Comparison of ENCODE assay signal across 11 cellular contexts in genomic region chr14:89621009-89621421, GRCh38.
A peak's percentile ranks its signal among the peaks of the same experiment; 100 is the strongest.
DNase-seq lines count a peak whose midpoint lies in the region; ATAC-seq, FAIRE-seq and TF ChIP-seq lines count a peak whose summit lies in the region.
"Had no signal": no experiment of that assay in that cellular context is flagged by ENCODE, and none has a peak within 500 bp of the region (broad histone marks: within the 10 kb centered on the region; RNA-seq: fewer than 3 reads in every experiment).

No MANE protein-coding gene starts in this region.

- no peak for TF ChIP-seq POLR2A in vagina (IDR thresholded peaks at IDR 0.05)

- intact Hi-C loops in pancreas (cut with DNase I) (no loop called here), vagina (cut with DNase I) (no loop called here)

- no peak overlapping the region for H3K4me3 ChIP-seq in BLaER1
- no peak overlapping the region for H3K4me3 ChIP-seq in pancreas
- H3K4me3 ChIP-seq in WERI-Rb-1 (ENCODE audit: low read depth, low read length), result no peak overlapping the region
- no peak overlapping the region for H3K4me3 ChIP-seq in vagina
- H3K4me3 ChIP-seq: hepatocyte had no signal

- ATAC-seq in pancreas (peak in 2 of 4 donors; percentile 14 to 48), HG03135 (IDR thresholded peaks at IDR 0.05; ENCODE audit: unreplicated experiment) (no peak)

- H3K4me1 ChIP-seq in BLaER1, result peaks cover 36% of the 10 kb centered on the region
- H3K4me1 ChIP-seq in pancreas, result peaks cover 0 to 15% (median 0%) of the 10 kb centered on the region in 3 donors
- peaks cover 34% of the 10 kb centered on the region for H3K4me1 ChIP-seq in vagina

- peaks cover 8% of the 10 kb centered on the region for H3K9me3 ChIP-seq in BLaER1
- no peaks in the 10 kb centered on the region for H3K9me3 ChIP-seq in pancreas
- no peaks in the 10 kb centered on the region for H3K9me3 ChIP-seq in WERI-Rb-1 (ENCODE audit: severe bottlenecking)
- no peaks in the 10 kb centered on the region for H3K9me3 ChIP-seq in vagina

- peak overlapping the region; percentile 92 for H3K4me2 ChIP-seq in BLaER1
- H3K4me2 ChIP-seq: hepatocyte had no signal

- TF ChIP-seq CTCF in pancreas (IDR thresholded peaks at IDR 0.05) (no peak), WERI-Rb-1 (IDR thresholded peaks at IDR 0.05; ENCODE audit: low read depth, low read length) (no peak), vagina (IDR thresholded peaks at IDR 0.05) (no peak)

- no peak overlapping the region for H3K27ac ChIP-seq in BLaER1
- H3K27ac ChIP-seq in pancreas, result peak overlapping the region in 3 of 4 donors; percentile 16 to 83 (median 68)
- H3K27ac ChIP-seq in WERI-Rb-1, result no peak overlapping the region
- H3K27ac ChIP-seq in vagina, result no peak overlapping the region
- H3K27ac ChIP-seq: hepatocyte had no signal

- FAIRE-seq in pancreas (lab: Jason Lieb, UNC), result no peak

- H3K27me3 ChIP-seq in BLaER1 (peaks cover 3% of the 10 kb centered on the region; the same call in 1 of the 2 replicates), pancreas (no peaks in the 10 kb centered on the region), WERI-Rb-1 (ENCODE audit: insufficient read depth, low read depth, severe bottlenecking) (no peaks in the 10 kb centered on the region), vagina (no peaks in the 10 kb centered on the region)
- H3K27me3 ChIP-seq: dorsolateral prefrontal cortex, hepatocyte had no signal

- WGBS in pancreas, 2 donors, result 66 to 70% methylated on average over 5 of the region's 5 CpGs

- H3K9ac ChIP-seq in BLaER1, result no peak overlapping the region

- H3K36me3 ChIP-seq in BLaER1 (no peaks in the 10 kb centered on the region), pancreas (no peaks in the 10 kb centered on the region), WERI-Rb-1 (no peaks in the 10 kb centered on the region), vagina (no peaks in the 10 kb centered on the region)

- DNase-seq in activated CD4-positive, CD25-positive, alpha-beta regulatory T cell treated with anti-CD3 and anti-CD28 coated beads, Interleukin-2, amount 50 U/mL, for 16 hours (ENCODE audit: low read depth, low spot score), result peak; percentile 38
- DNase-seq in activated gamma-delta T cell treated with anti-CD3 and anti-CD28 coated beads, Interleukin-2, amount 50 U/mL, for 16 hours (ENCODE audit: low read depth), result peak; percentile 45
- DNase-seq in pancreas, result peak in 2 of 6 donors; percentile 21 to 27
- no peak for DNase-seq in WERI-Rb-1
- no peak for DNase-seq in vagina (ENCODE audit: extremely low spot score in 2 of 2)
- no peak for DNase-seq in NCI-H446 (lab: John Stamatoyannopoulos, UW)
- DNase-seq: dorsolateral prefrontal cortex, NCI-H2029 treated with DMSO at 0.1 percent for 48 hours had no signal

- no peaks in the 10 kb centered on the region for H4K20me1 ChIP-seq in BLaER1

Comparison
In these comparisons a context has a peak if more than half of its experiments do, and no peak if none do; other contexts are left out.
1. H3K27ac ChIP-seq: peak in pancreas (3 of 4); none in BLaER1 (single experiment), WERI-Rb-1 (single experiment) and vagina (single experiment).
2. DNase-seq: peak in activated CD4-positive, CD25-positive, alpha-beta regulatory T cell treated with anti-CD3 and anti-CD28 coated beads, Interleukin-2, amount 50 U/mL, for 16 hours (single experiment) and activated gamma-delta T cell treated with anti-CD3 and anti-CD28 coated beads, Interleukin-2, amount 50 U/mL, for 16 hours (single experiment); none in WERI-Rb-1 (single experiment), vagina (0 of 2) and NCI-H446 (0 of 2).